ENCODE assay signal across 26 cellular contexts in the genomic region with DNA sequence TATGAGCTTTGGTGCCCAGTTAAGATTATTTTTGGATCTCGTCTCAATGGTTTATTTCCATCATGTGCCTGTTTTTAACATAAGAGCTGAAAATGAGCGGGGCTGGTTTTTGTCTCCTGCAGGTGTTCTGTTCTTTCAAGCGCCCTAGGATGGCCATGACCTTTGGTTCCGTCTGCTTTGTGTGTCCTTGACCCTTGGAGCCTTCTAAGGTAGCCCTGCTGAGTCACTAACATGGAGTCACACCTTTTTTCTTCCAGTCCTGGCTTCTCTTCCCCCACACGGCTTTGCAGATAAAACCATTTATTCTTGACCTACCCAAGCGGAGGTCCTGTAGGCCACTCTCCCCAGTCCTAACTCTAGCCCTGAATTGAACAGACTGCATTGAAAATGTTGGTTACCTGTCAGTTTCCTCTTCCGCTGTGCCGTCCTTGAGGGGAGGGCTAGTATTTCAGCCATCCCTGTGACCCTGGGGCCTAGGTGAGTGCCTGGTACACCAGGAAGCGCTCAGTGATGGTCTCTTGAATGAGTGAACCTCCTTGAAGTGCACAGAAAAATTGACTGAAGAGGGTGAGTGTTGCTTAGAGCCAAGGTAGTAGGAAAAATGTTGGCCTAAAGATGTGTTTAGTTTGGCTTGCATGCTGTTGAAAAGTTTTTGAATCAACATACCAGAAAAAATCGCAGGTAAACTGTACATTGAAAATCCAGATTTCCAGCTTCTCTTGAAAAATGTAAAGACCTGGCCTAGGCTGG. TPM values are rescaled to one million over a fixed set of nuclear protein-coding genes. Genes with fewer than 3 reads are reported as not detected.
DNase-seq lines count a peak whose midpoint lies in the region; ATAC-seq and TF ChIP-seq lines count a peak whose summit lies in the region.
"Had no signal": no experiment of that assay in that cellular context is flagged by ENCODE, and none has a peak within 500 bp of the region (broad histone marks: within the 10 kb centered on the region; RNA-seq: fewer than 3 reads in every experiment).

No MANE protein-coding gene starts in this region.

- H2BK5ac ChIP-seq in H9 (ENCODE audit: insufficient read length, low read length) = no peak overlapping the region

- H3K9me3 ChIP-seq in H9 (ENCODE audit: control insufficient read depth, low read depth, low read length) (no peaks in the 10 kb centered on the region), WERI-Rb-1 (ENCODE audit: severe bottlenecking) (no peaks in the 10 kb centered on the region), gastroesophageal sphincter (no peaks in the 10 kb centered on the region)
- H3K9me3 ChIP-seq: Caco-2, HAP-1, SK-N-SH had no signal

- peak overlapping the region in 2 of 3 experiments; percentile 43 to 83; a peak in 4 of 7 replicates for H3K27ac Mint-ChIP-seq in H9
- H3K27ac Mint-ChIP-seq in activated T-helper 2 cell treated with anti-CD3 and anti-CD28 coated beads, Interferon-gamma antibody, Interleukin-2, Interleukin-4, amounts not matched to agents 10 μg/mL and 5 μg/mL and 100 μg/mL, durations not matched to agents 14 hours and 24 hours and 36 hours = no peak overlapping the region
- H3K27ac Mint-ChIP-seq: activated CD4-positive, alpha-beta T cell treated with anti-CD3 and anti-CD28 coated beads for 36 hours; activated naive CD4-positive, alpha-beta T cell treated with anti-CD3 and anti-CD28 coated beads for 36 hours; activated T-cell treated with anti-CD3 and anti-CD28 coated beads, Interleukin-2, amount 50 U/mL, for 72 hours had no signal

- H3T11ph ChIP-seq in H9 (ENCODE audit: low read length) = no peak overlapping the region

- no peak overlapping the region for H3K56ac ChIP-seq in H9 (ENCODE audit: insufficient read length, low read depth, low read length)

- H3K23me2 ChIP-seq in H9 (ENCODE audit: insufficient read length, low read depth, low read length, poor library complexity, severe bottlenecking) = no peaks in the 10 kb centered on the region

- H3K4me3 ChIP-seq in WERI-Rb-1 (ENCODE audit: low read depth, low read length) (peak overlapping the region; percentile 30; the same call in 1 of the 2 replicates), gastroesophageal sphincter (no peak overlapping the region)
- H3K4me3 ChIP-seq: BLaER1 treated with 17β-estradiol and CSF1 and Interleukin-3, amounts not matched to agents 10 nM and 100 nM; coronary artery; HAP-1; heart right ventricle had no signal

- H3K79me1 ChIP-seq in H9 (ENCODE audit: insufficient read depth, low read depth, low read length, poor library complexity, severe bottlenecking) = no peaks in the 10 kb centered on the region

- WGBS in H9 (ENCODE audit: extremely low coverage, insufficient read length, low lambda C conversion rate) = no CpG with 5 or more reads among the region's 10 CpGs
- 52 to 70% methylated on average over 6 to 10 of the region's 10 CpGs for WGBS in gastroesophageal sphincter (ENCODE audit: low coverage in 1 of 2), 2 donors

- no peak overlapping the region for H3K4me3 Mint-ChIP-seq in H9
- H3K4me3 Mint-ChIP-seq in activated T-helper 2 cell treated with anti-CD3 and anti-CD28 coated beads, Interferon-gamma antibody, Interleukin-2, Interleukin-4, amounts not matched to agents 10 μg/mL and 5 μg/mL and 100 μg/mL, durations not matched to agents 14 hours and 24 hours and 36 hours (ENCODE audit: low read depth) = no peak overlapping the region
- H3K4me3 Mint-ChIP-seq: activated CD4-positive, alpha-beta T cell treated with anti-CD3 and anti-CD28 coated beads for 36 hours; activated naive CD4-positive, alpha-beta T cell treated with anti-CD3 and anti-CD28 coated beads for 36 hours; activated T-cell treated with anti-CD3 and anti-CD28 coated beads, Interleukin-2, amount 50 U/mL, for 72 hours had no signal

- H2BK20ac ChIP-seq in H9 (ENCODE audit: low read depth, low read length, poor library complexity, severe bottlenecking) = no peak overlapping the region

- H4K20me1 ChIP-seq in H9 (ENCODE audit: control insufficient read depth, insufficient read depth, insufficient read length) = no peaks in the 10 kb centered on the region

- no peak overlapping the region for H4K5ac ChIP-seq in H9 (ENCODE audit: insufficient read length, low read depth, low read length)

- H3K27me3 ChIP-seq in H9 (ENCODE audit: insufficient read depth, low read length) (no peaks in the 10 kb centered on the region), WERI-Rb-1 (ENCODE audit: insufficient read depth, low read depth, severe bottlenecking) (no peaks in the 10 kb centered on the region), gastroesophageal sphincter (no peaks in the 10 kb centered on the region)
- H3K27me3 ChIP-seq: BLaER1 treated with 17β-estradiol and CSF1 and Interleukin-3, amounts not matched to agents 10 nM and 100 nM had no signal

- H2AK5ac ChIP-seq in H9 (ENCODE audit: insufficient read length, low read length) = no peak overlapping the region

- H3K18ac ChIP-seq in H9 (ENCODE audit: insufficient read length, low read depth, low read length) = no peak overlapping the region

- no peak overlapping the region for H3K9ac ChIP-seq in H9 (ENCODE audit: extremely low read depth, insufficient read length, low read length)
- H3K9ac ChIP-seq: BLaER1 treated with 17β-estradiol and CSF1 and Interleukin-3, amounts not matched to agents 10 nM and 100 nM; SK-N-SH had no signal

- no peak for TF ChIP-seq EP300 in gastroesophageal sphincter (IDR thresholded peaks at IDR 0.05)

- no peak overlapping the region for H2BK12ac ChIP-seq in H9 (ENCODE audit: insufficient read length, low read depth, low read length)

- H2BK15ac ChIP-seq in H9 (ENCODE audit: low read depth, low read length) = no peak overlapping the region

- no peak overlapping the region for H2AFZ ChIP-seq in H9 (ENCODE audit: low read length)

- H3K27ac ChIP-seq in H9 (ENCODE audit: insufficient read length, low read depth, low read length) = no peak overlapping the region
- peak overlapping the region; percentile 88 for H3K27ac ChIP-seq in WERI-Rb-1
- H3K27ac ChIP-seq in gastroesophageal sphincter = peak overlapping the region in 3 of 4 donors; percentile 44 to 73 (median 59)
- H3K27ac ChIP-seq: BLaER1 treated with 17β-estradiol and CSF1 and Interleukin-3, amounts not matched to agents 10 nM and 100 nM; coronary artery; heart right ventricle had no signal

- no peaks in the 10 kb centered on the region for H3K36me3 ChIP-seq in WERI-Rb-1
- no peaks in the 10 kb centered on the region for H3K36me3 ChIP-seq in gastroesophageal sphincter
- H3K36me3 ChIP-seq: HAP-1, heart right ventricle had no signal

- no peak overlapping the region for H2BK120ac ChIP-seq in H9 (ENCODE audit: low read depth, low read length, poor library complexity, severe bottlenecking)

- H3K4me1 ChIP-seq in H9 (ENCODE audit: insufficient read depth, low read length) (0 out of 2 replicates have a peak, but pooled peaks cover 4% of the 10 kb centered on the region), gastroesophageal sphincter (peaks cover 0 to 32% (median 3%) of the 10 kb centered on the region in 3 donors)
- H3K4me1 ChIP-seq: BLaER1 treated with 17β-estradiol and CSF1 and Interleukin-3, amounts not matched to agents 10 nM and 100 nM; Caco-2; HAP-1 had no signal

- TF ChIP-seq CTCF in H9 (conservative IDR thresholded peaks at IDR 0.05) (no peak), WERI-Rb-1 (IDR thresholded peaks at IDR 0.05; ENCODE audit: low read depth, low read length) (no peak), gastroesophageal sphincter (IDR thresholded peaks at IDR 0.05) (no peak), GM13977 (IDR thresholded peaks at IDR 0.05; ENCODE audit: extremely low read depth, insufficient read depth, missing control alignments) (no peak)

- 0 out of 2 replicates have a peak, but pooled peaks cover 1% of the 10 kb centered on the region for H3K79me2 ChIP-seq in H9 (ENCODE audit: insufficient read depth, low read length)

- no peak for TF ChIP-seq POLR2A in gastroesophageal sphincter (IDR thresholded peaks at IDR 0.05)

- ATAC-seq in gastroesophageal sphincter = no peak
- ATAC-seq: activated CD4-positive, alpha-beta T cell treated with anti-CD3 and anti-CD28 coated beads for 36 hours; activated T-cell treated with anti-CD3 and anti-CD28 coated beads, Interleukin-2, amount 50 U/mL, for 72 hours had no signal

- H3K23ac ChIP-seq in H9 (ENCODE audit: insufficient read length, low read depth, low read length) = no peak overlapping the region

- H3K27me3 Mint-ChIP-seq in H9 (ENCODE audit: low read depth) = no peaks in the 10 kb centered on the region
- H3K27me3 Mint-ChIP-seq in activated T-helper 2 cell treated with anti-CD3 and anti-CD28 coated beads, Interferon-gamma antibody, Interleukin-2, Interleukin-4, amounts not matched to agents 10 μg/mL and 5 μg/mL and 100 μg/mL, durations not matched to agents 14 hours and 24 hours and 36 hours (ENCODE audit: low read depth) = peaks cover under 1% of the 10 kb centered on the region
- H3K27me3 Mint-ChIP-seq: activated CD4-positive, alpha-beta T cell treated with anti-CD3 and anti-CD28 coated beads for 36 hours had no signal

- no peak overlapping the region for H4K91ac ChIP-seq in H9 (ENCODE audit: insufficient read length, low read depth, low read length)

- H3K36me3 Mint-ChIP-seq in H9 (ENCODE audit: insufficient read depth in 1 of 3, low read depth in 3 of 3) = no peaks in the 10 kb centered on the region
- H3K36me3 Mint-ChIP-seq in activated T-helper 2 cell treated with anti-CD3 and anti-CD28 coated beads, Interferon-gamma antibody, Interleukin-2, Interleukin-4, amounts not matched to agents 10 μg/mL and 5 μg/mL and 100 μg/mL, durations not matched to agents 14 hours and 24 hours and 36 hours (ENCODE audit: low read depth) = no peaks in the 10 kb centered on the region

- no peak for DNase-seq in H9
- DNase-seq in WERI-Rb-1 = no peak
- DNase-seq in posterior vena cava (ENCODE audit: low spot score) = peak; percentile 46
- no peak for DNase-seq in activated T-helper 2 cell treated with anti-CD3 and anti-CD28 coated beads, Interferon-gamma antibody, Interleukin-2, Interleukin-4, amounts not matched to agents 10 μg/mL and 5 μg/mL and 100 μg/mL, durations not matched to agents 14 hours and 24 hours and 36 hours (ENCODE audit: low spot score)
- DNase-seq in GM13977 (ENCODE audit: low spot score) = no peak
- no peak for DNase-seq in NCI-H2227 (lab: John Stamatoyannopoulos, UW; ENCODE audit: unreplicated experiment)
- DNase-seq: activated CD4-positive, alpha-beta T cell treated with anti-CD3 and anti-CD28 coated beads for 36 hours; activated naive CD4-positive, alpha-beta T cell treated with anti-CD3 and anti-CD28 coated beads for 36 hours; activated T-cell treated with anti-CD3 and anti-CD28 coated beads, Interleukin-2, amount 50 U/mL, for 72 hours; amniotic stem cell; Caco-2; heart right ventricle; left cardiac atrium; mesendoderm; NCI-H1436; OCI-M1; SK-N-SH; small intestine; stimulated activated CD4-positive, alpha-beta T cell treated with anti-CD3 and anti-CD28 coated beads, Interleukin-1b, Interleukin-23, amount 100 ng/mL, for 48 hours; stimulated activated CD8-positive, alpha-beta memory T cell treated with anti-CD3 and anti-CD28 coated beads, Interleukin-4, amount 100 ng/mL, for 48 hours; T-helper 2 cell; trophoblast cell had no signal

- intact Hi-C loops in posterior vena cava (cut with DNase I) = no loop called here
- intact Hi-C loops in activated T-helper 2 cell treated with anti-CD3 and anti-CD28 coated beads, Interferon-gamma antibody, Interleukin-2, Interleukin-4, amounts not matched to agents 10 μg/mL and 5 μg/mL and 100 μg/mL, durations not matched to agents 14 hours and 24 hours and 36 hours (cut with micrococcal nuclease) = no loop called here

- H3K9me3 Mint-ChIP-seq in H9 = no peaks in the 10 kb centered on the region
- H3K9me3 Mint-ChIP-seq in activated T-helper 2 cell treated with anti-CD3 and anti-CD28 coated beads, Interferon-gamma antibody, Interleukin-2, Interleukin-4, amounts not matched to agents 10 μg/mL and 5 μg/mL and 100 μg/mL, durations not matched to agents 14 hours and 24 hours and 36 hours = no peaks in the 10 kb centered on the region
- H3K9me3 Mint-ChIP-seq: activated naive CD4-positive, alpha-beta T cell treated with anti-CD3 and anti-CD28 coated beads for 36 hours; activated T-cell treated with anti-CD3 and anti-CD28 coated beads, Interleukin-2, amount 50 U/mL, for 72 hours had no signal

- no peak overlapping the region for H4K8ac ChIP-seq in H9 (replicated peaks; ENCODE audit: insufficient read length, low read depth, low read length)

- in situ Hi-C loops in GM13977 (cut with MboI; ENCODE audit: low pct_unique_long_range_greater_than_20kb, low sequenced_read_pairs, unreplicated experiment) = no loop called here

- H3K4me1 Mint-ChIP-seq in H9 = peaks cover 20 to 23% of the 10 kb centered on the region in 2 experiments
- H3K4me1 Mint-ChIP-seq in activated T-helper 2 cell treated with anti-CD3 and anti-CD28 coated beads, Interferon-gamma antibody, Interleukin-2, Interleukin-4, amounts not matched to agents 10 μg/mL and 5 μg/mL and 100 μg/mL, durations not matched to agents 14 hours and 24 hours and 36 hours (ENCODE audit: low read depth) = peaks cover 2% of the 10 kb centered on the region

- H3K14ac ChIP-seq in H9 (ENCODE audit: insufficient read depth, low read length) = no peak overlapping the region

- H3K4ac ChIP-seq in H9 (ENCODE audit: low read depth, low read length) = no peak overlapping the region

- H3K4me2 ChIP-seq in H9 (ENCODE audit: insufficient read depth, insufficient read length, low read length) = no peak overlapping the region
- H3K4me2 ChIP-seq: BLaER1 treated with 17β-estradiol and CSF1 and Interleukin-3, amounts not matched to agents 10 nM and 100 nM; SK-N-SH had no signal

RNA-seq across cellular contexts. Expression of a gene that starts 48.0 kb away (rescaled TPM):
- total RNA-seq in H9 (2021) (5.6 and 6.3 TPM in 2 replicates), gastroesophageal sphincter (10 to 100 TPM; 11.6 to 18.3 (median 15.3) TPM), posterior vena cava (10 to 100 TPM; 12.2 to 17.8 TPM)
- total RNA-seq in activated T-helper 2 cell treated with anti-CD3 and anti-CD28 coated beads, Interferon-gamma antibody, Interleukin-2, Interleukin-4, amounts not matched to agents 10 μg/mL and 5 μg/mL and 100 μg/mL, durations not matched to agents 14 hours and 24 hours and 36 hours = 5.7 and 6.1 TPM in 2 replicates
